ENCODE assay signal across 8 cellular contexts in the genomic region with DNA sequence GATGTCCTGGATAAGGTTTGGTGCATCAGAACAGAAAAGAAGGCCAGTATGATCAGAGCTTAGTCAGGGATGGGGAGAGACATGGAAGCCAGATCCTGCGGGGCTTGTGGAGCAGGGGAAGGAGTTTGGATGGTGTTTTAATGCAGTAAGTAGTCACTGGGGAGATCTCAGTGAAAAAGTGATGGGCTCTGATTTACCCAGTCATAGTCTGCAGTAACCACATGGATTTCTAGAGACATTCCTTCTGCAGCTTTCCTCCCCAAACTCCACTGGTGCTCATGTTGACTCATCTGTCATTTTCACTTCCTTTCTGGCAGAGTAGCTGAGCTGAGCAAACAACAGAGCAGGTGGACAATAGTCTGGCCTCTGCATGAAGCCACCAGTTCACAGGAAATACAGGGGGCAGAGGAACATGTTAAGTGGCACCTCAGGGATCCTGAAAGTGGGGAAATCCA.
DNase-seq lines count a peak whose midpoint lies in the region; ATAC-seq and TF ChIP-seq lines count a peak whose summit lies in the region.

No MANE protein-coding gene starts in this region.

- DNase-seq in DMS153 (lab: John Stamatoyannopoulos, UW) (peak; percentile 82), M059J (ENCODE audit: low read depth) (peak; percentile 90), WTC11 (ENCODE audit: low spot score) (no peak), left lung (no peak), HEK293T (ENCODE audit: extremely low spot score) (no peak)

- H3K4me3 ChIP-seq in left lung = no peak overlapping the region

- peak overlapping the region; percentile 54 for H3K27ac Mint-ChIP-seq in WTC11

- peaks cover 20% of the 10 kb centered on the region for H3K4me1 Mint-ChIP-seq in WTC11

- CTCF ChIA-PET in WTC11 (lab: Charles Lee) (interaction anchor here (0.8 to 2.3 kb wide), 5 partner anchors 54 to 181 kb away, joined by 3 to 15 read pairs (median 4); no protein-coding TSS in a partner anchor), HEK293T (lab: Yijun Ruan, JAX) (interaction anchor here (0.5 to 0.7 kb wide), 2 partner anchors 11 to 25 kb away, joined by 3 read pairs; no protein-coding TSS in a partner anchor)

- POLR2A ChIA-PET in WTC11 (lab: Charles Lee) (interaction anchor here (0.6 to 0.7 kb wide), 2 partner anchors 35 to 709 kb away, joined by 3 to 5 read pairs; no protein-coding TSS in a partner anchor), HEK293T (lab: Yijun Ruan, JAX) (no interaction called here)

- H3K4me1 ChIP-seq in left lung = peaks cover 4 to 10% of the 10 kb centered on the region in 2 donors

- ATAC-seq in GM21390 (IDR thresholded peaks at IDR 0.05; ENCODE audit: unreplicated experiment) (peak; percentile 67), WTC11 (no peak), left lung (peak; percentile 80), HG02763 (IDR thresholded peaks at IDR 0.05; ENCODE audit: unreplicated experiment) (no peak), GM19455 (IDR thresholded peaks at IDR 0.05; ENCODE audit: unreplicated experiment) (no peak)

- no peak overlapping the region for H3K4me3 Mint-ChIP-seq in WTC11

- no peaks in the 10 kb centered on the region for H3K9me3 Mint-ChIP-seq in WTC11

- no peaks in the 10 kb centered on the region for H3K27me3 ChIP-seq in left lung

- peaks cover 4% of the 10 kb centered on the region; the same call in 1 of the 2 replicates for H3K36me3 Mint-ChIP-seq in WTC11

- intact Hi-C loops in left lung (cut with DNase I) = no loop called here

- TF ChIP-seq CTCF in WTC11 (IDR thresholded peaks at IDR 0.05) (no peak), left lung (IDR thresholded peaks at IDR 0.05) (no peak)

- H3K36me3 ChIP-seq in left lung = peaks cover 0 to 26% of the 10 kb centered on the region in 2 donors

- H3K27ac ChIP-seq in left lung = no peak overlapping the region

- H3K27me3 Mint-ChIP-seq in WTC11 (ENCODE audit: low read depth) = no peaks in the 10 kb centered on the region

- no peaks in the 10 kb centered on the region for H3K9me3 ChIP-seq in left lung

TF ChIP-seq in WTC11, 78 proteins besides CTCF, POLR2A, EP300 and RAD21:
- TF ChIP-seq, protein P1, sequence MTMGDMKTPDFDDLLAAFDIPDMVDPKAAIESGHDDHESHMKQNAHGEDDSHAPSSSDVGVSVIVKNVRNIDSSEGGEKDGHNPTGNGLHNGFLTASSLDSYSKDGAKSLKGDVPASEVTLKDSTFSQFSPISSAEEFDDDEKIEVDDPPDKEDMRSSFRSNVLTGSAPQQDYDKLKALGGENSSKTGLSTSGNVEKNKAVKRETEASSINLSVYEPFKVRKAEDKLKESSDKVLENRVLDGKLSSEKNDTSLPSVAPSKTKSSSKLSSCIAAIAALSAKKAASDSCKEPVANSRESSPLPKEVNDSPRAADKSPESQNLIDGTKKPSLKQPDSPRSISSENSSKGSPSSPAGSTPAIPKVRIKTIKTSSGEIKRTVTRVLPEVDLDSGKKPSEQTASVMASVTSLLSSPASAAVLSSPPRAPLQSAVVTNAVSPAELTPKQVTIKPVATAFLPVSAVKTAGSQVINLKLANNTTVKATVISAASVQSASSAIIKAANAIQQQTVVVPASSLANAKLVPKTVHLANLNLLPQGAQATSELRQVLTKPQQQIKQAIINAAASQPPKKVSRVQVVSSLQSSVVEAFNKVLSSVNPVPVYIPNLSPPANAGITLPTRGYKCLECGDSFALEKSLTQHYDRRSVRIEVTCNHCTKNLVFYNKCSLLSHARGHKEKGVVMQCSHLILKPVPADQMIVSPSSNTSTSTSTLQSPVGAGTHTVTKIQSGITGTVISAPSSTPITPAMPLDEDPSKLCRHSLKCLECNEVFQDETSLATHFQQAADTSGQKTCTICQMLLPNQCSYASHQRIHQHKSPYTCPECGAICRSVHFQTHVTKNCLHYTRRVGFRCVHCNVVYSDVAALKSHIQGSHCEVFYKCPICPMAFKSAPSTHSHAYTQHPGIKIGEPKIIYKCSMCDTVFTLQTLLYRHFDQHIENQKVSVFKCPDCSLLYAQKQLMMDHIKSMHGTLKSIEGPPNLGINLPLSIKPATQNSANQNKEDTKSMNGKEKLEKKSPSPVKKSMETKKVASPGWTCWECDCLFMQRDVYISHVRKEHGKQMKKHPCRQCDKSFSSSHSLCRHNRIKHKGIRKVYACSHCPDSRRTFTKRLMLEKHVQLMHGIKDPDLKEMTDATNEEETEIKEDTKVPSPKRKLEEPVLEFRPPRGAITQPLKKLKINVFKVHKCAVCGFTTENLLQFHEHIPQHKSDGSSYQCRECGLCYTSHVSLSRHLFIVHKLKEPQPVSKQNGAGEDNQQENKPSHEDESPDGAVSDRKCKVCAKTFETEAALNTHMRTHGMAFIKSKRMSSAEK (CRISPR knock-in tag; IDR thresholded peaks at IDR 0.05; ENCODE audit: borderline replicate concordance) = no peak
- TF ChIP-seq, protein P2, sequence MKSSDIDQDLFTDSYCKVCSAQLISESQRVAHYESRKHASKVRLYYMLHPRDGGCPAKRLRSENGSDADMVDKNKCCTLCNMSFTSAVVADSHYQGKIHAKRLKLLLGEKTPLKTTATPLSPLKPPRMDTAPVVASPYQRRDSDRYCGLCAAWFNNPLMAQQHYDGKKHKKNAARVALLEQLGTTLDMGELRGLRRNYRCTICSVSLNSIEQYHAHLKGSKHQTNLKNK (CRISPR knock-in tag; IDR thresholded peaks at IDR 0.05) = no peak
- TF ChIP-seq GRHL2 (CRISPR knock-in tag; IDR thresholded peaks at IDR 0.05; ENCODE audit: insufficient replicate concordance, severe bottlenecking) = no peak
- peak; percentile 60; the same call in 1 of the 2 replicates for TF ChIP-seq ZNF423 (CRISPR knock-in tag; IDR thresholded peaks at IDR 0.05)

TF ChIP-seq in HEK293T, 16 proteins besides CTCF, POLR2A, EP300 and RAD21:
- no peak for TF ChIP-seq NFRKB (IDR thresholded peaks at IDR 0.05)
- TF ChIP-seq HDGF (IDR thresholded peaks at IDR 0.05; ENCODE audit: borderline replicate concordance) = no peak
- TF ChIP-seq ARNT (IDR thresholded peaks at IDR 0.05) = no peak
- TF ChIP-seq, protein P3, sequence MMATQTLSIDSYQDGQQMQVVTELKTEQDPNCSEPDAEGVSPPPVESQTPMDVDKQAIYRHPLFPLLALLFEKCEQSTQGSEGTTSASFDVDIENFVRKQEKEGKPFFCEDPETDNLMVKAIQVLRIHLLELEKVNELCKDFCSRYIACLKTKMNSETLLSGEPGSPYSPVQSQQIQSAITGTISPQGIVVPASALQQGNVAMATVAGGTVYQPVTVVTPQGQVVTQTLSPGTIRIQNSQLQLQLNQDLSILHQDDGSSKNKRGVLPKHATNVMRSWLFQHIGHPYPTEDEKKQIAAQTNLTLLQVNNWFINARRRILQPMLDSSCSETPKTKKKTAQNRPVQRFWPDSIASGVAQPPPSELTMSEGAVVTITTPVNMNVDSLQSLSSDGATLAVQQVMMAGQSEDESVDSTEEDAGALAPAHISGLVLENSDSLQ (IDR thresholded peaks at IDR 0.05) = no peak
- no peak for TF ChIP-seq L3MBTL2 (conservative IDR thresholded peaks at IDR 0.05)
- no peak for TF ChIP-seq FOXK2 (IDR thresholded peaks at IDR 0.05)
- TF ChIP-seq FOXM1 (IDR thresholded peaks at IDR 0.05; ENCODE audit: borderline replicate concordance) = no peak
- no peak for TF ChIP-seq SUZ12 (IDR thresholded peaks at IDR 0.05)
- no peak for TF ChIP-seq ZNF384 (IDR thresholded peaks at IDR 0.05)
- TF ChIP-seq CTBP1 (IDR thresholded peaks at IDR 0.05; ENCODE audit: borderline replicate concordance) = no peak
- TF ChIP-seq SP1 (IDR thresholded peaks at IDR 0.05) = no peak
- TF ChIP-seq TARDBP (IDR thresholded peaks at IDR 0.05) = no peak
- TF ChIP-seq BHLHE40 (IDR thresholded peaks at IDR 0.05; ENCODE audit: borderline replicate concordance) = no peak
- no peak for TF ChIP-seq FOXA1 (IDR thresholded peaks at IDR 0.05)
- TF ChIP-seq LEF1 (IDR thresholded peaks at IDR 0.05; ENCODE audit: borderline replicate concordance) = no peak
- no peak for TF ChIP-seq ELF4 (IDR thresholded peaks at IDR 0.05)
TF ChIP-seq in HEK293T: peak in this region for 0.

Comparison
In these comparisons a context has a peak if more than half of its experiments do, and no peak if none do; other contexts are left out.
1. DNase-seq: peak in DMS153 (single experiment) and M059J (single experiment); none in WTC11 (single experiment), left lung (0 of 2) and HEK293T (single experiment).
2. ATAC-seq: peak in GM21390 (single experiment) and left lung (single experiment); none in WTC11 (single experiment), HG02763 (single experiment) and GM19455 (single experiment).